ENCODE assay signal across 8 cellular contexts in genomic region chr5:80584770-80585169, GRCh38. TPM values are rescaled to one million over a fixed set of nuclear protein-coding genes. Genes with fewer than 3 reads are reported as not detected.
"Had no signal": no experiment of that assay in that cellular context is flagged by ENCODE, and none has a peak within 500 bp of the region (broad histone marks: within the 10 kb centered on the region; RNA-seq: fewer than 3 reads in every experiment).

No MANE protein-coding gene starts in this region.

- DNase-seq: GDM1, GF-D8 had no signal

- ATAC-seq: GM12878 had no signal

- FAIRE-seq: G401.6, GM12878, GM12891, GM12892, GM18507, GM19239 had no signal

- H3K4me3 ChIP-seq: GM12878 had no signal

RNA-seq across cellular contexts. Expression of gene ANKRD34B, which starts 14.7 kb away (rescaled TPM):
- polyA plus RNA-seq: GM12878 had no signal
